31 cellular contexts compared by ENCODE assay signal in genomic region chr10:116451956-116452720, GRCh38. TPM values are rescaled to one million over a fixed set of nuclear protein-coding genes. Genes with fewer than 3 reads are reported as not detected.
"Had no signal": no experiment of that assay in that cellular context is flagged by ENCODE, and none has a peak within 500 bp of the region (broad histone marks: within the 10 kb centered on the region; RNA-seq: fewer than 3 reads in every experiment).

No MANE protein-coding gene starts in this region.

- H3K9me3 ChIP-seq: body of pancreas, colonic mucosa, gastrocnemius medialis, mucosa of descending colon, testis, transverse colon had no signal

- DNase-seq: activated CD4-positive, alpha-beta T cell treated with anti-CD3 and anti-CD28 coated beads for 48 hours; activated CD4-positive, alpha-beta T cell treated with anti-CD3 and anti-CD28 coated beads, Interleukin-2, amount 50 U/mL, for 48 hours; activated CD8-positive, alpha-beta memory T cell treated with anti-CD3 and anti-CD28 coated beads for 24 hours; activated effector memory CD4-positive, alpha-beta T cell treated with Interleukin-2 at 50 U/mL for 16 hours; activated naive CD4-positive, alpha-beta T cell treated with Interleukin-2 at 50 U/mL for 16 hours; aorta; body of pancreas; cerebellar nuclear complex; colonic mucosa; effector CD8-positive, alpha-beta T cell; erythroblast; gastrocnemius medialis; glutamatergic neuron; islet precursor cell; left cardiac atrium; left ventricle myocardium superior; mucosa of descending colon; right cardiac atrium; spleen; stimulated activated CD4-positive, alpha-beta T cell treated with anti-CD3 and anti-CD28 coated beads, Interleukin-2, amount 100 ng/mL, for 48 hours; stimulated activated naive CD4-positive, alpha-beta T cell treated with Interleukin-2 at 50 U/mL for 16 hours; T-helper 9 cell; testis; transverse colon had no signal

- H3K4me3 ChIP-seq: body of pancreas, cardiac muscle cell, colonic mucosa, gastrocnemius medialis, mucosa of descending colon, spleen, testis, transverse colon had no signal

- H3K36me3 ChIP-seq: cardiac muscle cell, colonic mucosa, gastrocnemius medialis, spleen, transverse colon had no signal

- H3K27ac ChIP-seq: body of pancreas, cardiac muscle cell, colonic mucosa, gastrocnemius medialis, spleen, testis, transverse colon, VCaP had no signal

- H3K4me1 ChIP-seq: body of pancreas, colonic mucosa, gastrocnemius medialis, spleen, testis, transverse colon had no signal

- H3K27me3 ChIP-seq: body of pancreas, cardiac muscle cell, colonic mucosa, gastrocnemius medialis, spleen, testis, transverse colon had no signal

RNA-seq across cellular contexts. Expression of gene PNLIPRP3, which starts 24.5 kb away (rescaled TPM):
- total RNA-seq: aorta; body of pancreas; cardiac muscle cell; colonic mucosa; dermis microvascular lymphatic vessel endothelial cell; gastrocnemius medialis; left cardiac atrium; left ventricle myocardium superior; lung microvascular endothelial cell; mesenteric fat pad; natural killer cell treated with Interleukin-12 subunit alpha and Interleukin-12 subunit beta and Interleukin-15 and Interleukin-18, amount 100 ng/mL, for 72 hours; pulmonary artery endothelial cell; right cardiac atrium; spleen; testis had no signal
